In the genomic region with DNA sequence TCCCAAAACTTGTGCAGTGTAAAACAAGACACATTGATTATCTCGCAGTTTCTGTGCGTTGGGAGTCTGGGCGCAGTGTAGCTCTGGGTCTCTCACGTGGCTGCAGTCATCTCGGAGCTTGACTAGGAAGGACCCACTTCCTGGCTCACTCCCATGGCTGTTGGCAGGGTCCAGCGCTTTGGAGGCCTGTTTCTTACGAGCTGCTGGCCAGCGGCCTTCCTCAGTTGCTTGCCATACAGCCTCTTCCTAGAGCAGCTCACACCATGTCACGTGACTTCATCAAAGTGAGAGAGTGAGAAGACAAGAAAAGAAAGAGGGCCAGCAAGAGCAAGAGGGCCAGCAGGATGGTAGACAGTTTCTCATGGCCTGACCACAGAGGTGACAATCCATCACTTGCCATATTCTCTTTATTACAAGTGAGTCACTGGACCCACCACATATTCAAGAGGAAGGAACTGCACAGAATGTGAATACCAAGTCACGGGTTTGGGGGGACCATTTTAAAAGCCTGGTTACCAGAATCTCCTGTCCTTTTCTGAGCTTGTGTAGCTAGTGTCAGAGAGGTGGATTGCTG, we compare ENCODE assay signal across 20 cellular contexts. TPM values are rescaled to one million over a fixed set of nuclear protein-coding genes. Genes with fewer than 3 reads are reported as not detected.
A peak's percentile ranks its signal among the peaks of the same experiment; 100 is the strongest.
DNase-seq lines count a peak whose midpoint lies in the region; ATAC-seq and TF ChIP-seq lines count a peak whose summit lies in the region.
"Had no signal": no experiment of that assay in that cellular context is flagged by ENCODE, and none has a peak within 500 bp of the region (broad histone marks: within the 10 kb centered on the region; RNA-seq: fewer than 3 reads in every experiment).

No MANE protein-coding gene starts in this region.

- H3K9me3 Mint-ChIP-seq in activated naive CD4-positive, alpha-beta T cell treated with anti-CD3 and anti-CD28 coated beads, Interleukin-2, amount 50 U/mL, for 72 hours: no peaks in the 10 kb centered on the region
- H3K9me3 Mint-ChIP-seq in activated naive CD4-positive, alpha-beta T cell treated with anti-CD3 and anti-CD28 coated beads, Interleukin-2, amount 10 ng/mL, durations not matched to agents 7 days and 5 days: no peaks in the 10 kb centered on the region
- no peaks in the 10 kb centered on the region for H3K9me3 Mint-ChIP-seq in natural killer cell
- peaks cover 4 to 6% of the 10 kb centered on the region in 2 donors for H3K9me3 Mint-ChIP-seq in stimulated activated naive B cell treated with anti-CD40 and anti-IgM and Interleukin-4, amounts not matched to agents 10 μg/mL and 1 μg/mL and 100 μg/mL, for 72 hours
- H3K9me3 Mint-ChIP-seq: CD8-positive, alpha-beta memory T cell had no signal

- H3K4me3 Mint-ChIP-seq in activated naive CD4-positive, alpha-beta T cell treated with anti-CD3 and anti-CD28 coated beads, Interleukin-2, amount 10 ng/mL, durations not matched to agents 7 days and 5 days: no peak overlapping the region
- no peak overlapping the region for H3K4me3 Mint-ChIP-seq in T-helper 17 cell
- H3K4me3 Mint-ChIP-seq in natural killer cell: peak overlapping the region; percentile 5
- no peak overlapping the region for H3K4me3 Mint-ChIP-seq in stimulated activated naive B cell treated with anti-CD40 and anti-IgM and Interleukin-4, amounts not matched to agents 10 μg/mL and 1 μg/mL and 100 μg/mL, for 72 hours
- H3K4me3 Mint-ChIP-seq: CD8-positive, alpha-beta memory T cell had no signal

- CTCF ChIA-PET in activated naive CD4-positive, alpha-beta T cell treated with anti-CD3 and anti-CD28 coated beads, Interleukin-2, amount 10 ng/mL, durations not matched to agents 7 days and 5 days (lab: Charles Lee): no interaction called here

- intact Hi-C loops in natural killer cell (cut with micrococcal nuclease): no loop called here

- peak overlapping the region; percentile 8 to 57 for H3K27ac Mint-ChIP-seq in activated naive CD4-positive, alpha-beta T cell treated with anti-CD3 and anti-CD28 coated beads, Interleukin-2, amount 50 U/mL, for 72 hours
- no peak overlapping the region for H3K27ac Mint-ChIP-seq in activated naive CD4-positive, alpha-beta T cell treated with anti-CD3 and anti-CD28 coated beads, Interleukin-2, amount 10 ng/mL, durations not matched to agents 7 days and 5 days
- H3K27ac Mint-ChIP-seq in T-helper 17 cell (peak overlapping the region; percentile 56), natural killer cell (peak overlapping the region; percentile 84 to 86)
- peak overlapping the region; percentile 11 for H3K27ac Mint-ChIP-seq in stimulated activated naive B cell treated with anti-CD40 and anti-IgM and Interleukin-4, amounts not matched to agents 10 μg/mL and 1 μg/mL and 100 μg/mL, for 72 hours

- TF ChIP-seq CTCF in natural killer cell (IDR thresholded peaks at IDR 0.05): no peak

- no peaks in the 10 kb centered on the region for H3K27me3 Mint-ChIP-seq in activated naive CD4-positive, alpha-beta T cell treated with anti-CD3 and anti-CD28 coated beads, Interleukin-2, amount 10 ng/mL, durations not matched to agents 7 days and 5 days
- H3K27me3 Mint-ChIP-seq in T-helper 17 cell (no peaks in the 10 kb centered on the region), natural killer cell (ENCODE audit: low read depth in 2 of 2) (no peaks in the 10 kb centered on the region)
- no peaks in the 10 kb centered on the region for H3K27me3 Mint-ChIP-seq in stimulated activated naive B cell treated with anti-CD40 and anti-IgM and Interleukin-4, amounts not matched to agents 10 μg/mL and 1 μg/mL and 100 μg/mL, for 72 hours
- H3K27me3 Mint-ChIP-seq: CD8-positive, alpha-beta memory T cell had no signal

- DNase-seq in activated naive CD4-positive, alpha-beta T cell treated with anti-CD3 and anti-CD28 coated beads, Interleukin-2, amount 50 U/mL, for 72 hours (ENCODE audit: low spot score in 2 of 2): no peak
- no peak for DNase-seq in activated naive CD4-positive, alpha-beta T cell treated with anti-CD3 and anti-CD28 coated beads, Interleukin-2, amount 10 ng/mL, durations not matched to agents 7 days and 5 days
- DNase-seq in T-helper 17 cell (no peak), natural killer cell (no peak), D341Med (ENCODE audit: low spot score) (no peak)
- no peak for DNase-seq in stimulated activated naive B cell treated with anti-CD40 and anti-IgM and Interleukin-4, amounts not matched to agents 10 μg/mL and 1 μg/mL and 100 μg/mL, for 72 hours
- DNase-seq: Calu3; CD8-positive, alpha-beta memory T cell; DMS53; GDM1; Kasumi-1; MG63; NCI-H1048; NCI-H1417 treated with DMSO at 0.1 percent for 48 hours; NCI-H187; NCI-H446; NCI-H526; Right ventricle myocardium superior had no signal

- ATAC-seq in activated naive CD4-positive, alpha-beta T cell treated with anti-CD3 and anti-CD28 coated beads, Interleukin-2, amount 50 U/mL, for 72 hours: peak in 1 of 2 donors; percentile 45
- ATAC-seq in T-helper 17 cell (no peak), natural killer cell (peak; percentile 72 to 83 (median 79)), GM19324 (IDR thresholded peaks at IDR 0.05; ENCODE audit: low FRiP score, unreplicated experiment) (no peak), HG03108 (IDR thresholded peaks at IDR 0.05; ENCODE audit: unreplicated experiment) (no peak)
- ATAC-seq in stimulated activated naive B cell treated with anti-CD40 and anti-IgM and Interleukin-4, amounts not matched to agents 10 μg/mL and 1 μg/mL and 100 μg/mL, for 72 hours (replicated peaks): no peak

- H3K36me3 Mint-ChIP-seq in activated naive CD4-positive, alpha-beta T cell treated with anti-CD3 and anti-CD28 coated beads, Interleukin-2, amount 50 U/mL, for 72 hours: peaks cover 21 to 23% of the 10 kb centered on the region in 2 donors
- peaks cover 51% of the 10 kb centered on the region for H3K36me3 Mint-ChIP-seq in activated naive CD4-positive, alpha-beta T cell treated with anti-CD3 and anti-CD28 coated beads, Interleukin-2, amount 10 ng/mL, durations not matched to agents 7 days and 5 days
- peaks cover 5% of the 10 kb centered on the region for H3K36me3 Mint-ChIP-seq in T-helper 17 cell (ENCODE audit: low read depth)
- peaks cover 6% of the 10 kb centered on the region for H3K36me3 Mint-ChIP-seq in natural killer cell
- H3K36me3 Mint-ChIP-seq in stimulated activated naive B cell treated with anti-CD40 and anti-IgM and Interleukin-4, amounts not matched to agents 10 μg/mL and 1 μg/mL and 100 μg/mL, for 72 hours: peaks cover 36 to 77% of the 10 kb centered on the region in 2 donors

- H3K4me1 Mint-ChIP-seq in activated naive CD4-positive, alpha-beta T cell treated with anti-CD3 and anti-CD28 coated beads, Interleukin-2, amount 10 ng/mL, durations not matched to agents 7 days and 5 days: peaks cover 2% of the 10 kb centered on the region
- peaks cover 3% of the 10 kb centered on the region for H3K4me1 Mint-ChIP-seq in T-helper 17 cell
- peaks cover 30 to 32% of the 10 kb centered on the region in 2 donors for H3K4me1 Mint-ChIP-seq in natural killer cell
- peaks cover 3 to 10% of the 10 kb centered on the region in 2 donors for H3K4me1 Mint-ChIP-seq in stimulated activated naive B cell treated with anti-CD40 and anti-IgM and Interleukin-4, amounts not matched to agents 10 μg/mL and 1 μg/mL and 100 μg/mL, for 72 hours

- H3K9me3 ChIP-seq in T-helper 17 cell (ENCODE audit: control insufficient read depth, low read length, poor library complexity, severe bottlenecking): no peaks in the 10 kb centered on the region
- H3K9me3 ChIP-seq: MG63 had no signal

RNA-seq across cellular contexts. Expression of a gene that starts 36.2 kb away (rescaled TPM):
- total RNA-seq in activated naive CD4-positive, alpha-beta T cell treated with anti-CD3 and anti-CD28 coated beads, Interleukin-2, amount 50 U/mL, for 72 hours: 10 to 100 TPM; 55.0 to 57.6 TPM
- 10 to 100 TPM; 27.9 to 30.1 TPM for total RNA-seq in T-helper 17 cell
- 10 to 100 TPM; 23.3 to 35.2 (median 32.5) TPM for total RNA-seq in natural killer cell

Comparison
In these comparisons a context has a peak if more than half of its experiments do, and no peak if none do; other contexts are left out.
1. ATAC-seq: peak in natural killer cell (3 of 3); none in T-helper 17 cell (single experiment), stimulated activated naive B cell treated with anti-CD40 and anti-IgM and Interleukin-4, amounts not matched to agents 10 μg/mL and 1 μg/mL and 100 μg/mL, for 72 hours (0 of 2), GM19324 (single experiment) and HG03108 (single experiment).